In the genomic region with DNA sequence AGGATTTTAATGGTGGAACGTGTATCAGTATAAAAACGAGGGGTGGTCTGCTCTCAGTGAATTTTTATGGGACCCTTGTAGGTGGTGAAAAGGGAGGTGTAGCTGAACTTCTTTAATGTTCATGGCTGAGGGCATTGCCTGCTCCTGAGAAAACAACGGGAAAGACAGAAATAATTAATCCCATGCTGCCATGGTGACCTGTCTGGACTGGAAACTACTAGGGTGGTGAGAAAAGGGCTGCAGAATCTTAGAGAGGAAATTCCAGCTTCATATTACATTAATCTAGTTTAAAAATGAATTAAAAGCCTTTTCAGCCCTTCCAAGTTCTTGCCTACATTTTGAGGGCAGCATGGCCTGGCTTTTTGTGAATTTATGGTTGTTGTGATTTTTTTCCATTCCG, we compare ENCODE assay signal across 1 cellular context.
TF ChIP-seq lines count a peak whose summit lies in the region.

No MANE protein-coding gene starts in this region.

TF ChIP-seq in HEK293T, 16 proteins besides CTCF, POLR2A, EP300 and RAD21:
- TF ChIP-seq SUZ12 (IDR thresholded peaks at IDR 0.05) (no peak), ELF4 (IDR thresholded peaks at IDR 0.05) (no peak), FOXA1 (IDR thresholded peaks at IDR 0.05) (no peak), FOXK2 (IDR thresholded peaks at IDR 0.05) (no peak), TARDBP (IDR thresholded peaks at IDR 0.05) (no peak), SP1 (IDR thresholded peaks at IDR 0.05) (no peak), NFRKB (IDR thresholded peaks at IDR 0.05) (no peak), HDGF (IDR thresholded peaks at IDR 0.05; ENCODE audit: borderline replicate concordance) (no peak), BHLHE40 (IDR thresholded peaks at IDR 0.05; ENCODE audit: borderline replicate concordance) (no peak), CTBP1 (IDR thresholded peaks at IDR 0.05; ENCODE audit: borderline replicate concordance) (no peak), LEF1 (IDR thresholded peaks at IDR 0.05; ENCODE audit: borderline replicate concordance) (no peak)
- TF ChIP-seq, protein P1, sequence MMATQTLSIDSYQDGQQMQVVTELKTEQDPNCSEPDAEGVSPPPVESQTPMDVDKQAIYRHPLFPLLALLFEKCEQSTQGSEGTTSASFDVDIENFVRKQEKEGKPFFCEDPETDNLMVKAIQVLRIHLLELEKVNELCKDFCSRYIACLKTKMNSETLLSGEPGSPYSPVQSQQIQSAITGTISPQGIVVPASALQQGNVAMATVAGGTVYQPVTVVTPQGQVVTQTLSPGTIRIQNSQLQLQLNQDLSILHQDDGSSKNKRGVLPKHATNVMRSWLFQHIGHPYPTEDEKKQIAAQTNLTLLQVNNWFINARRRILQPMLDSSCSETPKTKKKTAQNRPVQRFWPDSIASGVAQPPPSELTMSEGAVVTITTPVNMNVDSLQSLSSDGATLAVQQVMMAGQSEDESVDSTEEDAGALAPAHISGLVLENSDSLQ (IDR thresholded peaks at IDR 0.05) = no peak
